24 cellular contexts compared by ENCODE assay signal in genomic region chr13:36552334-36552733, GRCh38.
DNase-seq lines count a peak whose midpoint lies in the region; ATAC-seq and TF ChIP-seq lines count a peak whose summit lies in the region.
"Had no signal": no experiment of that assay in that cellular context is flagged by ENCODE, and none has a peak within 500 bp of the region (broad histone marks: within the 10 kb centered on the region; RNA-seq: fewer than 3 reads in every experiment).

No MANE protein-coding gene starts in this region.

- no peaks in the 10 kb centered on the region for H3K79me2 ChIP-seq in DOHH2 (ENCODE audit: control insufficient read depth, low read length)

- DNase-seq in NAMALWA (ENCODE audit: low spot score) (peak; percentile 57), activated T-cell treated with anti-CD3 and anti-CD28 coated beads for 4 hours (no peak), NCI-H1048 (lab: John Stamatoyannopoulos, UW) (no peak)
- no peak for DNase-seq in stimulated activated CD4-positive, alpha-beta T cell treated with anti-CD3 and anti-CD28 coated beads, Interleukin-2, amount 100 ng/mL, for 24 hours
- DNase-seq: AML-193, Calu3, DND-41, GM23248, H7, NCI-H1105 treated with DMSO at 0.1 percent for 48 hours, NCI-H146, NCI-H1930, NCI-H2107, NCI-H524, NCI-H774, PC-3 had no signal

- H3K36me3 Mint-ChIP-seq in stimulated activated memory B cell treated with anti-CD40 and anti-IgM and Interleukin-4, amounts not matched to agents 10 μg/mL and 1 μg/mL and 100 μg/mL, for 72 hours, result no peaks in the 10 kb centered on the region
- H3K36me3 Mint-ChIP-seq: IgD-negative memory B cell had no signal

- H3K4me1 Mint-ChIP-seq in stimulated activated memory B cell treated with anti-CD40 and anti-IgM and Interleukin-4, amounts not matched to agents 10 μg/mL and 1 μg/mL and 100 μg/mL, for 72 hours, result peaks cover 24% of the 10 kb centered on the region

- H3K4me3 ChIP-seq in DOHH2 (ENCODE audit: low read length), result peak overlapping the region; percentile 63
- H3K4me3 ChIP-seq: A549, GM23248, SJSA1 had no signal

- no peak for TF ChIP-seq CTCF in DOHH2 (IDR thresholded peaks at IDR 0.05; ENCODE audit: low read depth, low read length, poor library complexity, severe bottlenecking)

- ATAC-seq in HG02981 (IDR thresholded peaks at IDR 0.05; ENCODE audit: unreplicated experiment), result peak; percentile 55
- ATAC-seq in stimulated activated memory B cell treated with anti-CD40 and anti-IgM and Interleukin-4, amounts not matched to agents 10 μg/mL and 1 μg/mL and 100 μg/mL, for 72 hours, result peak; percentile 35
- ATAC-seq: A549, PC-3 had no signal

- peaks cover 21% of the 10 kb centered on the region for H3F3A ChIP-seq in DOHH2 (ENCODE audit: control insufficient read depth, insufficient read depth)

- H3K27ac ChIP-seq in DOHH2 (ENCODE audit: low read depth, low read length), result peak overlapping the region; percentile 77
- H3K27ac ChIP-seq: A549, GM23248, HL-60, KMS-11, SJSA1 had no signal

- peak overlapping the region; percentile 2 for H3K4me3 Mint-ChIP-seq in stimulated activated memory B cell treated with anti-CD40 and anti-IgM and Interleukin-4, amounts not matched to agents 10 μg/mL and 1 μg/mL and 100 μg/mL, for 72 hours

- no peaks in the 10 kb centered on the region for H3K9me3 Mint-ChIP-seq in stimulated activated memory B cell treated with anti-CD40 and anti-IgM and Interleukin-4, amounts not matched to agents 10 μg/mL and 1 μg/mL and 100 μg/mL, for 72 hours
- H3K9me3 Mint-ChIP-seq: IgD-negative memory B cell had no signal

- H3K9me3 ChIP-seq in DOHH2 (ENCODE audit: control insufficient read depth, insufficient read depth, low read length), result no peaks in the 10 kb centered on the region
- H3K9me3 ChIP-seq: A549, SJSA1 had no signal

- no peaks in the 10 kb centered on the region for H3K27me3 ChIP-seq in DOHH2 (ENCODE audit: control insufficient read depth, low read length)
- H3K27me3 ChIP-seq: SJSA1 had no signal

- no peaks in the 10 kb centered on the region for H4K20me1 ChIP-seq in DOHH2 (ENCODE audit: control insufficient read depth, insufficient read depth, low read depth, low read length)

- H3K9me2 ChIP-seq in DOHH2 (replicated peaks; ENCODE audit: control insufficient read depth, low read length), result no peaks in the 10 kb centered on the region

- H3K27me3 Mint-ChIP-seq in stimulated activated memory B cell treated with anti-CD40 and anti-IgM and Interleukin-4, amounts not matched to agents 10 μg/mL and 1 μg/mL and 100 μg/mL, for 72 hours, result peaks cover 10% of the 10 kb centered on the region

- no peak overlapping the region for H3K27ac Mint-ChIP-seq in stimulated activated memory B cell treated with anti-CD40 and anti-IgM and Interleukin-4, amounts not matched to agents 10 μg/mL and 1 μg/mL and 100 μg/mL, for 72 hours

- H3K4me1 ChIP-seq in DOHH2 (ENCODE audit: control insufficient read depth, low read length), result peaks cover 78% of the 10 kb centered on the region
- H3K4me1 ChIP-seq: A549, SJSA1 had no signal

- no peaks in the 10 kb centered on the region for H3K36me3 ChIP-seq in DOHH2 (ENCODE audit: control insufficient read depth, low read length)
- H3K36me3 ChIP-seq: SJSA1 had no signal

- H3K4me2 ChIP-seq in DOHH2 (ENCODE audit: low read length), result peak overlapping the region; percentile 71
- H3K4me2 ChIP-seq: A549, KMS-11 had no signal
